In genomic region chr1:92960395-92961130, GRCh38 we compare ENCODE assay signal across 8 cellular contexts. TPM values are rescaled to one million over a fixed set of nuclear protein-coding genes. Genes with fewer than 3 reads are reported as not detected.
DNase-seq lines count a peak whose midpoint lies in the region; ATAC-seq and TF ChIP-seq lines count a peak whose summit lies in the region.

No MANE protein-coding gene starts in this region.

- H3K4me3 Mint-ChIP-seq in nephron, result peak overlapping the region; percentile 89 to 92 (median 89)

- H3K79me2 ChIP-seq in PC-3 (ENCODE audit: low read length), result no peaks in the 10 kb centered on the region

- H3K4me3 ChIP-seq in HUES64 (ENCODE audit: low read length) (peak overlapping the region; percentile 91), PC-3 (ENCODE audit: low read length) (peak overlapping the region; percentile 85), fibroblast of the aortic adventitia (ENCODE audit: low read depth, low read length) (peak overlapping the region; percentile 80), stomach smooth muscle (ENCODE audit: low read length in 2 of 2) (peak overlapping the region; percentile 75 to 89)

- peak overlapping the region; percentile 98 for H2AFZ ChIP-seq in PC-3 (ENCODE audit: low read length)

- H3K4me2 ChIP-seq in PC-3 (ENCODE audit: low read length), result peak overlapping the region; percentile 89

- H3K4me1 Mint-ChIP-seq in nephron, result peaks cover 34% of the 10 kb centered on the region

- no peaks in the 10 kb centered on the region for H3F3A ChIP-seq in PC-3 (ENCODE audit: low read length, unreplicated experiment)

- intact Hi-C loops in PC-3 (cut with micrococcal nuclease), result loop anchor here (1.0 kb wide), 4 partner anchors 34 to 102 kb away; no protein-coding TSS in a partner anchor

- no peaks in the 10 kb centered on the region for H4K20me1 ChIP-seq in PC-3 (ENCODE audit: low read length)

- H3K27ac Mint-ChIP-seq in nephron, result peak overlapping the region; percentile 82 to 91 (median 82)

- H3K27me3 ChIP-seq in HUES64 (ENCODE audit: insufficient read depth, low read length) (peaks cover 11% of the 10 kb centered on the region; the same call in 1 of the 2 replicates), PC-3 (ENCODE audit: low read length) (no peaks in the 10 kb centered on the region), stomach smooth muscle (ENCODE audit: control insufficient read depth in 1 of 2, insufficient read depth in 2 of 2, low read length in 2 of 2) (no peaks in the 10 kb centered on the region)

- DNase-seq in DMS153 (lab: John Stamatoyannopoulos, UW), result peak; percentile 69
- DNase-seq in PC-3, result peak; percentile 79
- peak; percentile 57 for DNase-seq in activated effector memory CD4-positive, alpha-beta T cell treated with Interleukin-2 at 50 U/mL for 16 hours
- DNase-seq in fibroblast of the aortic adventitia (ENCODE audit: low read depth), result peak; percentile 84

- H3K9me3 ChIP-seq in HUES64 (ENCODE audit: insufficient read depth, low read depth, low read length) (no peaks in the 10 kb centered on the region), PC-3 (ENCODE audit: low read length) (no peaks in the 10 kb centered on the region), stomach smooth muscle (ENCODE audit: control insufficient read depth in 2 of 2, low read length in 2 of 2) (no peaks in the 10 kb centered on the region)

- H3K27ac ChIP-seq in HUES64 (ENCODE audit: low read depth, low read length) (peak overlapping the region; percentile 40; the same call in 1 of the 2 replicates), PC-3 (ENCODE audit: low read length) (no peak overlapping the region), stomach smooth muscle (ENCODE audit: low read length) (peak overlapping the region; percentile 83)

- no TSS peak for BruUV-seq in PC-3 (replicated peaks; lab: Mats Ljungman, UMichigan)

- H3K9me3 Mint-ChIP-seq in nephron, result no peaks in the 10 kb centered on the region

- CTCF ChIA-PET in PC-3 (lab: Charles Lee), result interaction anchor here (1.0 to 1.5 kb wide), 2 partner anchors 101 to 102 kb away, joined by 3 to 8 read pairs; no protein-coding TSS in a partner anchor

- H3K27me3 Mint-ChIP-seq in nephron (ENCODE audit: low read depth), result no peaks in the 10 kb centered on the region

- H3K36me3 Mint-ChIP-seq in nephron (ENCODE audit: low read depth), result no peaks in the 10 kb centered on the region

- POLR2A ChIA-PET in PC-3 (lab: Charles Lee; ENCODE audit: unreplicated experiment), result interaction anchor here (0.6 to 0.8 kb wide), 2 partner anchors 15 to 118 kb away, joined by 3 to 14 read pairs; no protein-coding TSS in a partner anchor

- 3% methylated on average over 44 of the region's 44 CpGs for WGBS in HUES64

- H3K9ac ChIP-seq in HUES64 (ENCODE audit: low read depth, low read length), result peak overlapping the region; percentile 72
- peak overlapping the region; percentile 20; the same call in 1 of the 2 replicates for H3K9ac ChIP-seq in PC-3 (ENCODE audit: low read length)
- peak overlapping the region; percentile 73 to 85 for H3K9ac ChIP-seq in stomach smooth muscle (ENCODE audit: low read length in 2 of 2)

- no peaks in the 10 kb centered on the region for H3K9me2 ChIP-seq in PC-3 (replicated peaks; ENCODE audit: low read length)

- ATAC-seq in GM21515 (IDR thresholded peaks at IDR 0.05; ENCODE audit: unreplicated experiment), result peak; percentile 36
- peak; percentile 77 for ATAC-seq in PC-3

- TF ChIP-seq CTCF in PC-3 (conservative IDR thresholded peaks at IDR 0.05; ENCODE audit: low read depth, low read length) (peak; percentile 87), fibroblast of the aortic adventitia (IDR thresholded peaks at IDR 0.05; ENCODE audit: insufficient read depth, low read length) (peak; percentile 67), nephron (IDR thresholded peaks at IDR 0.05; ENCODE audit: unreplicated experiment in 3 of 3) (peak; percentile 42 to 56 (median 49))

- H3K4me1 ChIP-seq in HUES64 (ENCODE audit: insufficient read depth, low read length) (peaks cover 13% of the 10 kb centered on the region), PC-3 (ENCODE audit: insufficient read depth, low read length) (peaks cover 10% of the 10 kb centered on the region), stomach smooth muscle (ENCODE audit: control insufficient read depth, insufficient read depth, low read length) (peaks cover 9% of the 10 kb centered on the region)

- no peaks in the 10 kb centered on the region for H3K36me3 ChIP-seq in HUES64 (ENCODE audit: insufficient read depth, low read length)
- H3K36me3 ChIP-seq in PC-3 (ENCODE audit: low read depth, low read length), result no peaks in the 10 kb centered on the region
- H3K36me3 ChIP-seq in stomach smooth muscle (ENCODE audit: control insufficient read depth in 2 of 2, insufficient read depth in 2 of 2, low read length in 2 of 2), result no peaks in the 10 kb centered on the region

RNA-seq across cellular contexts. Expression of gene DIPK1A, which starts 0.7 kb away (rescaled TPM):
- polyA plus RNA-seq in HUES64 (2013, experiment 1 of 2), result 2.8 TPM
- polyA plus RNA-seq in HUES64 (2013, experiment 2 of 2), result 4.7 TPM
- 1.0 and 2.1 TPM in 2 replicates for total RNA-seq in PC-3 (2014; rRNA removed)
- total RNA-seq in fibroblast of the aortic adventitia (ENCODE audit: low replicate concordance), result 17.1 and 19.0 TPM in 2 replicates

Comparison
In these comparisons a context has a peak if more than half of its experiments do, and no peak if none do; other contexts are left out.
1. H3K9ac ChIP-seq: peak in every context shown above with its lines; median percentile 79 in stomach smooth muscle; 72 in HUES64; 20 in PC-3.